6 cellular contexts compared by ENCODE assay signal in genomic region chr18:7736521-7736920, GRCh38.
DNase-seq lines count a peak whose midpoint lies in the region; ATAC-seq, FAIRE-seq and TF ChIP-seq lines count a peak whose summit lies in the region.
"Not testable (repeated sequence)": the region's sequence is repeated elsewhere in the genome, so short reads cannot be mapped to it uniquely, and the experiment has no call there.

No MANE protein-coding gene starts in this region.

- H3K27ac ChIP-seq in A549 (peak overlapping the region; percentile 47 to 63; a peak in 5 of 6 replicates), body of pancreas (peak overlapping the region in 3 of 4 donors; percentile 3 to 79 (median 57)), mesendoderm (ENCODE audit: low read depth, low read length) (peak overlapping the region; percentile 53)
- not testable (repeated sequence) for H3K27ac ChIP-seq in endodermal cell (ENCODE audit: low read depth, low read length); trophoblast cell (ENCODE audit: low read depth, low read length)

- WGBS in A549 (ENCODE audit: missing lambda C conversion rate): 91% methylated on average over 6 of the region's 6 CpGs
- 51 to 59% methylated on average over 6 of the region's 6 CpGs for WGBS in body of pancreas, 2 donors
- 78 to 91% methylated on average over 2 to 4 of the region's 6 CpGs for WGBS in endodermal cell (ENCODE audit: insufficient coverage in 1 of 2, insufficient read length in 1 of 2), 2 experiments
- no CpG with 5 or more reads among the region's 6 CpGs for WGBS in mesendoderm (ENCODE audit: extremely low coverage, insufficient coverage, low lambda C conversion rate)
- WGBS in trophoblast cell (ENCODE audit: extremely low coverage, insufficient coverage, insufficient read length): no CpG with 5 or more reads among the region's 6 CpGs

- H3K56ac ChIP-seq in mesendoderm (ENCODE audit: low read length): peak overlapping the region; percentile 49

- peak overlapping the region; percentile 50 for H2BK12ac ChIP-seq in trophoblast cell (ENCODE audit: low read length)

- DNase-seq in A549 (ENCODE audit: low read depth in 1 of 2, low spot score in 1 of 2); body of pancreas; endodermal cell; mesendoderm; trophoblast cell: not testable (repeated sequence)
- peak; percentile 50 for DNase-seq in kidney glomerular epithelial cell (lab: John Stamatoyannopoulos, UW)

- POLR2A ChIA-PET in A549 (lab: Yijun Ruan, JAX): not testable (repeated sequence)

- peaks cover 15% of the 10 kb centered on the region for H3K9me3 Mint-ChIP-seq in endodermal cell

- H3K36me3 Mint-ChIP-seq in endodermal cell (ENCODE audit: low read depth): not testable (repeated sequence)

- peak overlapping the region; percentile 17; the same call in 1 of the 3 replicates for H3K4me2 ChIP-seq in A549
- H3K4me2 ChIP-seq in mesendoderm (ENCODE audit: low read length); trophoblast cell (ENCODE audit: low read length): not testable (repeated sequence)

- FAIRE-seq in A549 (lab: Jason Lieb, UNC): not testable (repeated sequence)

- ATAC-seq in A549, body of pancreas: not testable (repeated sequence)

- H2AK5ac ChIP-seq in mesendoderm (ENCODE audit: low read length); trophoblast cell (ENCODE audit: low read length): not testable (repeated sequence)

- not testable (repeated sequence) for H3K23ac ChIP-seq in mesendoderm (ENCODE audit: low read length); trophoblast cell (ENCODE audit: low read length)

- peak overlapping the region; percentile 2 for H2BK5ac ChIP-seq in mesendoderm (ENCODE audit: low read length)
- H2BK5ac ChIP-seq in trophoblast cell (ENCODE audit: low read depth, low read length, poor library complexity): not testable (repeated sequence)

- not testable (repeated sequence) for H3K79me1 ChIP-seq in mesendoderm (ENCODE audit: low read length)
- peaks cover 21% of the 10 kb centered on the region for H3K79me1 ChIP-seq in trophoblast cell (ENCODE audit: low read length)

- H2AFZ ChIP-seq in trophoblast cell (ENCODE audit: insufficient read depth, low read length, poor library complexity): not testable (repeated sequence)

- not testable (repeated sequence) for H3K4me3 ChIP-seq in A549; body of pancreas; endodermal cell (ENCODE audit: low read length); mesendoderm (ENCODE audit: low read length); trophoblast cell (ENCODE audit: low read depth, low read length)

- H3K9ac ChIP-seq in endodermal cell (ENCODE audit: extremely low read depth, low read length, poor library complexity, severe bottlenecking); mesendoderm (ENCODE audit: low read length); trophoblast cell (ENCODE audit: low read length): not testable (repeated sequence)

- H3K4me1 ChIP-seq in A549 (peaks cover 31% of the 10 kb centered on the region), body of pancreas (peaks cover 54% of the 10 kb centered on the region), endodermal cell (ENCODE audit: control insufficient read depth, insufficient read depth, low read length) (peaks cover 19% of the 10 kb centered on the region), trophoblast cell (ENCODE audit: control insufficient read depth in 1 of 2, insufficient read depth in 2 of 2, low read length in 2 of 2) (peaks cover 10 to 24% of the 10 kb centered on the region in 2 experiments)
- not testable (repeated sequence) for H3K4me1 ChIP-seq in mesendoderm (ENCODE audit: control insufficient read depth, low read depth, low read length)

- peaks cover 49% of the 10 kb centered on the region for H3K4me1 Mint-ChIP-seq in endodermal cell

- intact Hi-C loops in body of pancreas (cut with DNase I): not testable (repeated sequence)

- H3K36me3 ChIP-seq in body of pancreas (replicated peaks in 1 of 2; ENCODE audit: insufficient read depth in 1 of 2, low read depth in 2 of 2); endodermal cell (ENCODE audit: control insufficient read depth, insufficient read depth, low read length); mesendoderm (ENCODE audit: control insufficient read depth, insufficient read depth, low read length); trophoblast cell (ENCODE audit: control insufficient read depth in 1 of 2, insufficient read depth in 2 of 2, low read length in 2 of 2): not testable (repeated sequence)

- not testable (repeated sequence) for H2BK120ac ChIP-seq in mesendoderm (ENCODE audit: low read depth, low read length)
- peak overlapping the region; percentile 33 for H2BK120ac ChIP-seq in trophoblast cell (ENCODE audit: insufficient read depth, low read length, poor library complexity)

- peak overlapping the region; percentile 88 for H3K18ac ChIP-seq in mesendoderm (ENCODE audit: low read length)
- H3K18ac ChIP-seq in trophoblast cell (ENCODE audit: low read length): not testable (repeated sequence)

- H3K9me3 ChIP-seq in A549; body of pancreas; trophoblast cell (ENCODE audit: insufficient read depth, low read depth, low read length): not testable (repeated sequence)
- H3K9me3 ChIP-seq in endodermal cell (ENCODE audit: control insufficient read depth, low read length): peaks cover 12% of the 10 kb centered on the region

- not testable (repeated sequence) for H2BK15ac ChIP-seq in mesendoderm (replicated peaks; ENCODE audit: low read depth)

- not testable (repeated sequence) for H4K8ac ChIP-seq in mesendoderm (ENCODE audit: low read depth, low read length); trophoblast cell (ENCODE audit: low read depth, low read length)

- peak overlapping the region; percentile 35 for H4K91ac ChIP-seq in trophoblast cell (ENCODE audit: low read depth, low read length)

- not testable (repeated sequence) for H3K14ac ChIP-seq in trophoblast cell (ENCODE audit: low read length)

- H3K27me3 ChIP-seq in body of pancreas; endodermal cell (ENCODE audit: control insufficient read depth, insufficient read depth, low read length, poor library complexity, severe bottlenecking); mesendoderm (ENCODE audit: insufficient read depth, low read length, poor library complexity); trophoblast cell (ENCODE audit: insufficient read depth, low read length): not testable (repeated sequence)

- TF ChIP-seq POLR2A in A549 (IDR thresholded peaks at IDR 0.05; ENCODE audit: low read length); body of pancreas (IDR thresholded peaks at IDR 0.05): not testable (repeated sequence)

- TF ChIP-seq RAD21 in A549 (conservative IDR thresholded peaks at IDR 0.05 in 1 of 2, IDR thresholded peaks at IDR 0.05 in 1 of 2): not testable (repeated sequence)

- H3K27ac Mint-ChIP-seq in endodermal cell: peak overlapping the region; percentile 84

- not testable (repeated sequence) for H4K5ac ChIP-seq in mesendoderm (ENCODE audit: low read length)

- H3K4me3 Mint-ChIP-seq in endodermal cell: not testable (repeated sequence)

- CTCF ChIA-PET in A549 (lab: Yijun Ruan, JAX): not testable (repeated sequence)

- H3K4ac ChIP-seq in mesendoderm (ENCODE audit: low read depth, low read length) (peak overlapping the region; percentile 81), trophoblast cell (ENCODE audit: low read depth, low read length) (peak overlapping the region; percentile 47)

- H3K27me3 Mint-ChIP-seq in endodermal cell (ENCODE audit: insufficient read depth): not testable (repeated sequence)

- not testable (repeated sequence) for TF ChIP-seq EP300 in A549 (IDR thresholded peaks at IDR 0.05)

- H4K12ac ChIP-seq in trophoblast cell (ENCODE audit: low read depth, low read length): not testable (repeated sequence)

- TF ChIP-seq CTCF in A549 (IDR thresholded peaks at IDR 0.05); body of pancreas (IDR thresholded peaks at IDR 0.05); endodermal cell (conservative IDR thresholded peaks at IDR 0.05): not testable (repeated sequence)

- H3K79me2 ChIP-seq in mesendoderm (ENCODE audit: control insufficient read depth, insufficient read depth, low read length); trophoblast cell (ENCODE audit: control insufficient read depth, insufficient read depth, low read length, poor library complexity): not testable (repeated sequence)
